In the genomic region with DNA sequence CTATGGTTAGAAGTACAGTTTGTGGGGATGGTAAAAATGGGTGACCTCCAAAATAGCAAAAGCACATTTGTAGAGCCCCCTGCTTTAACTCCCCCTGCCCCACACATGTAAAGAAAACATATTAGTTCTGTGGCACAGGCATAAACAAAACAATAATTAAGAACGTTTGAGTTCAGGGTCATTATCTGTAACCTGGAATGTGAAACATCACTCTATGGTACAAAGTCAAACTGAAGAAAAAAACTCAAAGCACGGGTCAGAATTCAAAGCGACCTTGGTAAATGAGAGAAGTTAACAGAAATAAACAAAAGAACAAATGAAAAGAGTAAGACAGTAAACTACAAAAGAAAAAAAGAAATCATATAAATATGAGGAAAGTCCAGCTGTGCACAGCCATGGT, we compare ENCODE assay signal across 28 cellular contexts.
"Had no signal": no experiment of that assay in that cellular context is flagged by ENCODE, and none has a peak within 500 bp of the region (broad histone marks: within the 10 kb centered on the region; RNA-seq: fewer than 3 reads in every experiment).

No MANE protein-coding gene starts in this region.

- H3K36me3 ChIP-seq: neural progenitor cell, neutrophil, right atrium auricular region, spleen, thyroid gland, transverse colon, upper lobe of left lung, vagina had no signal

- H3K27ac ChIP-seq: neural progenitor cell, neutrophil, parathyroid adenoma, right atrium auricular region, skin epidermis, spleen, testis, thyroid gland, transverse colon, upper lobe of left lung, vagina had no signal

- FAIRE-seq: islet of Langerhans had no signal

- H3K4me3 ChIP-seq: lung, neural progenitor cell, right atrium auricular region, skin epidermis, spleen, testis, thyroid gland, transverse colon, upper lobe of left lung, vagina had no signal

- H3K9ac ChIP-seq: neural progenitor cell, parathyroid adenoma had no signal

- ATAC-seq: natural killer cell; sciatic nerve; stimulated activated memory B cell treated with anti-CD40 and anti-IgM and Interleukin-4, amounts not matched to agents 10 μg/mL and 1 μg/mL and 100 μg/mL, for 72 hours; stimulated activated naive CD8-positive, alpha-beta T cell treated with anti-CD3 and anti-CD28 coated beads, Interleukin-15, amount 100 ng/mL, for 72 hours had no signal

- H3K9me3 ChIP-seq: neutrophil, right atrium auricular region, spleen, testis, thyroid gland, transverse colon, upper lobe of left lung, vagina had no signal

- H3K4me2 ChIP-seq: neural progenitor cell had no signal

- H3K79me2 ChIP-seq: parathyroid adenoma had no signal

- DNase-seq: head of caudate nucleus; hypothalamus; immature natural killer cell; mesendoderm; naive B cell; natural killer cell; nephron progenitor cell; occipital lobe; spleen; stimulated activated CD4-positive, alpha-beta T cell treated with anti-CD3 and anti-CD28 coated beads, Interleukin-4, amount 100 ng/mL, for 24 hours; stimulated activated CD8-positive, alpha-beta memory T cell treated with anti-CD3 and anti-CD28 coated beads, Interleukin-4, amount 100 ng/mL, for 48 hours; stimulated activated naive CD4-positive, alpha-beta T cell treated with Interleukin-2 at 50 U/mL for 16 hours; stimulated activated naive CD8-positive, alpha-beta T cell treated with anti-CD3 and anti-CD28 coated beads, Interleukin-15, amount 100 ng/mL, for 72 hours; substantia nigra; testis; thyroid gland; transverse colon; upper lobe of left lung had no signal

- H3K4me1 ChIP-seq: right atrium auricular region, spleen, testis, upper lobe of left lung, vagina had no signal

- H3K27me3 ChIP-seq: neural progenitor cell, neutrophil, right atrium auricular region, spleen, testis, thyroid gland, transverse colon, upper lobe of left lung, vagina had no signal
